In genomic region chr11:104333977-104334376, GRCh38 we compare ENCODE assay signal across 8 cellular contexts.
DNase-seq lines count a peak whose midpoint lies in the region; ATAC-seq, FAIRE-seq and TF ChIP-seq lines count a peak whose summit lies in the region.

No MANE protein-coding gene starts in this region.

- H3K4me2 ChIP-seq in GM12878 (ENCODE audit: control insufficient read depth, insufficient read depth), result no peak overlapping the region

- H3K9me3 ChIP-seq in GM12878 (replicated peaks; ENCODE audit: control insufficient read depth, insufficient read depth, low read length), result no peaks in the 10 kb centered on the region; the same call in 2 of the 3 replicates

- CTCF ChIA-PET in GM12878 (lab: Yijun Ruan, JAX), result interaction anchor here (0.6 to 2.8 kb wide), 5 partner anchors 8 to 653 kb away, joined by 3 to 11 read pairs (median 8); no protein-coding TSS in a partner anchor

- H3K4me3 ChIP-seq in AG09309 (ENCODE audit: control insufficient read depth, low read depth, low read length), result no peak overlapping the region
- no peak overlapping the region for H3K4me3 ChIP-seq in GM12878

- in situ Hi-C loops in GM12878 (cut with MboI), result no loop called here

- H3K36me3 ChIP-seq in GM12878 (ENCODE audit: control insufficient read depth in 2 of 2, insufficient read depth in 2 of 2, low read length in 1 of 2), result no peaks in the 10 kb centered on the region

- no peaks in the 10 kb centered on the region for H3K4me1 ChIP-seq in GM12878 (ENCODE audit: control insufficient read depth, insufficient read depth, low read length)

- peak; percentile 7 for TF ChIP-seq CTCF in AG09309 (IDR thresholded peaks at IDR 0.05; ENCODE audit: control insufficient read depth, insufficient read depth, low read depth, low read length, missing control alignments)
- peak; percentile 27 to 47 (median 44) for TF ChIP-seq CTCF in GM12878 (IDR thresholded peaks at IDR 0.05 in 2 of 3, conservative IDR thresholded peaks at IDR 0.05 in 1 of 3; ENCODE audit: control insufficient read depth in 2 of 3, extremely low read depth in 1 of 3, insufficient read depth in 1 of 3, low read depth in 3 of 3, low read length in 3 of 3)

- peak; percentile 70 for ATAC-seq in GM18868 (IDR thresholded peaks at IDR 0.05; ENCODE audit: unreplicated experiment)
- peak; percentile 74 for ATAC-seq in HG03342 (IDR thresholded peaks at IDR 0.05; ENCODE audit: unreplicated experiment)
- ATAC-seq in GM12878, result peak; percentile 65
- no peak for ATAC-seq in HG03095 (IDR thresholded peaks at IDR 0.05; ENCODE audit: unreplicated experiment)

- intact Hi-C loops in GM12878 (cut with micrococcal nuclease; ENCODE audit: unreplicated experiment), result loop anchor here (2.0 to 5.0 kb wide), 2 partner anchors 407 to 651 kb away; no protein-coding TSS in a partner anchor

- WGBS in GM12878 (ENCODE audit: insufficient coverage, insufficient replicate concordance, low lambda C conversion rate, missing lambda C conversion rate), result 40% methylated on average over 4 of the region's 4 CpGs

- RAD21 ChIA-PET in GM12878 (lab: Charles Lee; ENCODE audit: unreplicated experiment), result interaction anchor here (1.2 kb wide), 1 partner anchor 652 kb away, joined by 4 read pairs; no protein-coding TSS in a partner anchor

- no TSS peak for BruUV-seq in GM12878 (replicated peaks; lab: Mats Ljungman, UMichigan)

- peak; percentile 22; the same call in 1 of the 2 replicates for TF ChIP-seq RAD21 in GM12878 (IDR thresholded peaks at IDR 0.05; ENCODE audit: insufficient read depth, low read depth, low read length)

- no peak for TF ChIP-seq EP300 in GM12878 (IDR thresholded peaks at IDR 0.05; ENCODE audit: borderline replicate concordance in 1 of 2, control insufficient read depth in 1 of 2, low read depth in 2 of 2, low read length in 2 of 2)

- no peak overlapping the region for H3K9ac ChIP-seq in GM12878 (ENCODE audit: control insufficient read depth, insufficient read depth, low read length)

- no peak for FAIRE-seq in GM12878 (lab: Jason Lieb, UNC)

- H4K20me1 ChIP-seq in GM12878 (ENCODE audit: control insufficient read depth, insufficient read depth), result no peaks in the 10 kb centered on the region

- SMC1A ChIA-PET in GM12878 (lab: Charles Lee; ENCODE audit: uncharacterized antibody, unreplicated experiment), result no interaction called here

- no peak overlapping the region for H2AFZ ChIP-seq in GM12878 (ENCODE audit: control insufficient read depth, low read depth, low read length)

- no peak overlapping the region for H3K27ac ChIP-seq in GM12878 (ENCODE audit: control insufficient read depth, insufficient read depth)

- no peaks in the 10 kb centered on the region for H3K79me2 ChIP-seq in GM12878 (ENCODE audit: control insufficient read depth, insufficient read depth, low read length)

- POLR2A ChIA-PET in GM12878 (lab: Charles Lee), result no interaction called here

- DNase-seq in AG09309 (ENCODE audit: low read depth), result no peak
- no peak for DNase-seq in GM12878 (ENCODE audit: low read depth, low spot score)
- DNase-seq in stimulated activated naive CD4-positive, alpha-beta T cell treated with Interleukin-2 at 50 U/mL for 16 hours (lab: John Stamatoyannopoulos, UW), result no peak
- no peak for DNase-seq in NCI-H1694 treated with DMSO at 0.1 percent for 48 hours (lab: John Stamatoyannopoulos, UW)
- no peak for DNase-seq in activated CD4-positive, alpha-beta T cell treated with anti-CD3 and anti-CD28 coated beads, Interleukin-2, amount 50 U/mL, for 1 hour

- H3K27me3 ChIP-seq in GM12878 (replicated peaks in 1 of 2; ENCODE audit: control insufficient read depth in 2 of 2, insufficient read depth in 2 of 2, low read length in 1 of 2), result no peaks in the 10 kb centered on the region

- TF ChIP-seq POLR2A in GM12878 (IDR thresholded peaks at IDR 0.05; ENCODE audit: low read depth, low read length), result no peak

TF ChIP-seq in GM12878, 131 proteins besides CTCF, POLR2A, EP300 and RAD21:
- TF ChIP-seq RELB (IDR thresholded peaks at IDR 0.05; ENCODE audit: low read depth) (no peak), TCF12 (IDR thresholded peaks at IDR 0.05; ENCODE audit: low read depth, low read length) (no peak), YY1 (IDR thresholded peaks at IDR 0.05; ENCODE audit: low read depth, low read length) (peak; percentile 90), SMC3 (IDR thresholded peaks at IDR 0.05; ENCODE audit: borderline replicate concordance, low read length) (peak; percentile 28; the same call in 1 of the 2 replicates)
